In the genomic region with DNA sequence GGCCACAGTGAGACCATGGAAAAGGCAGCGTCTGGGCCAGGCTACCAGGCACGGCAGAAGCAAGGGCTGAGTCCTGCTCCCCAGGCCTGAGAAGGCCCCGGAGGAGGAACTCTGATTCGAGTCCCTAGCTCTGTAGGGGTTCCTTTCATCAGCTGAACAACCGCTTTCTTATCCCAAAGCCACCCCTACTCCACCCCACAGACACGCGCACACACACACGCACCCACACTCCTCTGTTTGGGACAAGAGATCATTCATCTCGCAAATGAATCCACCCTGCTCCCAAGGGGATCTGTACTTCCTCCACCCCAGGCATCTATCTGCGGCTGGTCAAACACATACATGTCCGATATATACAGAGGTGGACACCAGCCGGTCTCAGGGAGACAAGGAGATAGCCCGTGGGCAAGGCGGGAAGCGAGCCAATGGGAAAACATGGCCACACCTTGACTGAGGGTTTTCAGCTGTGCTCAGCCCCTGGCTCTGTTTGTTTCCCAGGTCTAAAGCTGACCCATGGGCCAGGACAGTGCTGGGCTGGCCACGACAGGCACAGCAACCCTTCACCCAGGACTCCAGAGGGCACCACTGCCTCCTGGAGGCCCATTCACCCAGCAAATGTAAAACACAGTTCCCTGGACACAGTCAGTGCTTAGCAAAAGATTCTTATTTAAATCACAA, we compare ENCODE assay signal across 12 cellular contexts. TPM values are rescaled to one million over a fixed set of nuclear protein-coding genes. Genes with fewer than 3 reads are reported as not detected.
DNase-seq lines count a peak whose midpoint lies in the region; ATAC-seq, FAIRE-seq and TF ChIP-seq lines count a peak whose summit lies in the region.
"Had no signal": no experiment of that assay in that cellular context is flagged by ENCODE, and none has a peak within 500 bp of the region (broad histone marks: within the 10 kb centered on the region; RNA-seq: fewer than 3 reads in every experiment).

No MANE protein-coding gene starts in this region.

- WGBS in K562 (ENCODE audit: insufficient coverage, low coverage, missing lambda C conversion rate) = 66% methylated on average over 16 of the region's 16 CpGs

- CTCF ChIA-PET in HCT116 (lab: Charles Lee) (interaction anchor here (1.0 kb wide), 1 partner anchor 50 kb away, joined by 3 read pairs; no protein-coding TSS in a partner anchor), K562 (lab: Yijun Ruan, JAX; ENCODE audit: low intra/inter-chr PET ratio) (interaction anchor here (1.4 kb wide), 1 partner anchor 64 kb away, joined by 3 read pairs; no protein-coding TSS in a partner anchor), OCI-LY7 (lab: Charles Lee; ENCODE audit: unreplicated experiment) (no interaction called here)

- DNase-seq in HCT116 (ENCODE audit: low read depth, low spot score) = no peak
- DNase-seq in K562 (ENCODE audit: extremely low read depth in 1 of 4, low spot score in 3 of 4) = no peak
- DNase-seq in left colon = peak in 1 of 2 donors; percentile 19
- no peak for DNase-seq in OCI-LY7 (ENCODE audit: low spot score)
- no peak for DNase-seq in stimulated activated naive CD8-positive, alpha-beta T cell treated with anti-CD3 and anti-CD28 coated beads, Interleukin-15, Interleukin-2, amounts not matched to agents 100 U/mL and 50 U/mL, for 24 hours
- DNase-seq in stimulated activated CD4-positive, alpha-beta T cell treated with anti-CD3 and anti-CD28 coated beads, Interleukin-1b, Interleukin-23, amount 100 ng/mL, for 48 hours = no peak
- DNase-seq: activated CD8-positive, alpha-beta memory T cell treated with anti-CD3 and anti-CD28 coated beads, Interleukin-2, amount 10 ng/mL, durations not matched to agents 7 days and 5 days; NCI-H1048; SHP77 had no signal

- TF ChIP-seq POLR2A in HCT116 (IDR thresholded peaks at IDR 0.05; ENCODE audit: borderline replicate concordance, extremely low read depth, insufficient read depth, insufficient read length) (no peak), K562 (conservative IDR thresholded peaks at IDR 0.05) (no peak)

- no peaks in the 10 kb centered on the region for H3K79me2 ChIP-seq in HCT116 (ENCODE audit: insufficient read depth, low read length)
- H3K79me2 ChIP-seq in K562 (ENCODE audit: control insufficient read depth, insufficient read depth, low read length) = no peaks in the 10 kb centered on the region
- no peaks in the 10 kb centered on the region for H3K79me2 ChIP-seq in OCI-LY7 (ENCODE audit: insufficient read depth, low read depth, low read length)

- ATAC-seq in HCT116 (peak; percentile 63), K562 (no peak), left colon (peak; percentile 45), HG02970 (IDR thresholded peaks at IDR 0.05; ENCODE audit: low FRiP score, unreplicated experiment) (no peak)
- ATAC-seq in stimulated activated naive CD8-positive, alpha-beta T cell treated with anti-CD3 and anti-CD28 coated beads, Interleukin-15, Interleukin-2, amounts not matched to agents 100 U/mL and 50 U/mL, for 24 hours = no peak
- ATAC-seq: activated CD8-positive, alpha-beta memory T cell treated with anti-CD3 and anti-CD28 coated beads, Interleukin-2, amount 10 ng/mL, durations not matched to agents 7 days and 5 days had no signal

- H3K4me2 ChIP-seq in HCT116 (ENCODE audit: low read length) (no peak overlapping the region), K562 (ENCODE audit: insufficient read depth, low read length) (no peak overlapping the region), OCI-LY7 (ENCODE audit: low read length) (no peak overlapping the region)

- H3K27ac ChIP-seq in HCT116 (ENCODE audit: low read depth, low read length) = no peak overlapping the region
- no peak overlapping the region for H3K27ac ChIP-seq in K562 (ENCODE audit: extremely low read depth, low read depth, low read length)
- H3K27ac ChIP-seq in stomach smooth muscle (ENCODE audit: low read length) = peak overlapping the region; percentile 87
- H3K27ac ChIP-seq in OCI-LY7 (ENCODE audit: low read depth, low read length, poor library complexity, severe bottlenecking) = no peak overlapping the region

- FAIRE-seq in K562 (lab: Jason Lieb, UNC) = no peak
- FAIRE-seq: GM19239 had no signal

- peaks cover 0 to 34% of the 10 kb centered on the region in 2 experiments; a peak in 2 of 4 replicates for H3K4me1 ChIP-seq in HCT116 (ENCODE audit: control insufficient read depth in 1 of 2, insufficient read depth in 2 of 2, low read length in 2 of 2)
- H3K4me1 ChIP-seq in K562 (replicated peaks in 1 of 2; ENCODE audit: control insufficient read depth in 2 of 2, insufficient read depth in 2 of 2, low read length in 2 of 2) = peaks cover 25 to 40% of the 10 kb centered on the region in 2 experiments
- peaks cover 98% of the 10 kb centered on the region for H3K4me1 ChIP-seq in stomach smooth muscle (ENCODE audit: control insufficient read depth, insufficient read depth, low read length)
- no peaks in the 10 kb centered on the region for H3K4me1 ChIP-seq in OCI-LY7 (ENCODE audit: insufficient read depth, low read length, poor library complexity, severe bottlenecking)

- POLR2A ChIA-PET in HCT116 (lab: Charles Lee) (no interaction called here), K562 (lab: Yijun Ruan, JAX) (interaction anchor here (0.7 to 0.9 kb wide), 4 partner anchors 21 to 47 kb away, joined by 3 to 4 read pairs (median 3); no protein-coding TSS in a partner anchor), OCI-LY7 (lab: Charles Lee) (no interaction called here)

- RAD21 ChIA-PET in HCT116 (lab: Charles Lee; ENCODE audit: low non-redundant PET in 1 of 2, low total read pairs in 2 of 2, uncharacterized antibody in 2 of 2, unreplicated experiment in 2 of 2) = no interaction called here

- no peaks in the 10 kb centered on the region for H3K9me3 ChIP-seq in HCT116 (ENCODE audit: control insufficient read depth in 1 of 2, insufficient read depth in 1 of 2, low read depth in 1 of 2, low read length in 2 of 2)
- no peaks in the 10 kb centered on the region for H3K9me3 ChIP-seq in K562 (replicated peaks; ENCODE audit: control insufficient read depth, insufficient read depth, low read depth, low read length)
- H3K9me3 ChIP-seq in stomach smooth muscle (ENCODE audit: control insufficient read depth in 2 of 2, low read length in 2 of 2) = no peaks in the 10 kb centered on the region
- no peaks in the 10 kb centered on the region for H3K9me3 ChIP-seq in OCI-LY7 (ENCODE audit: low read length)

- no TSS peak for BruUV-seq in HCT116 (replicated peaks; lab: Mats Ljungman, UMichigan)
- no TSS peak for BruUV-seq in K562 (replicated peaks; lab: Mats Ljungman, UMichigan)
- no TSS peak for BruUV-seq in OCI-LY7 (replicated peaks; lab: Mats Ljungman, UMichigan)

- H2AFZ ChIP-seq in HCT116 (ENCODE audit: low read depth, low read length, poor library complexity, severe bottlenecking) (no peak overlapping the region), K562 (ENCODE audit: low read depth, low read length) (no peak overlapping the region), OCI-LY7 (ENCODE audit: low read length) (no peak overlapping the region)

- H3K9me2 ChIP-seq in HCT116 (ENCODE audit: insufficient read depth) (no peaks in the 10 kb centered on the region), OCI-LY7 (ENCODE audit: insufficient read depth, low read length) (no peaks in the 10 kb centered on the region)

- peak in 2 of 3 experiments; percentile 34 to 37; a peak in 2 of 6 replicates for TF ChIP-seq CTCF in HCT116 (IDR thresholded peaks at IDR 0.05 in 2 of 3, conservative IDR thresholded peaks at IDR 0.05 in 1 of 3; ENCODE audit: borderline replicate concordance in 1 of 3, insufficient read depth in 1 of 3, low read depth in 2 of 3, low read length in 2 of 3)
- 0 out of 6 replicates have a peak, but pooled peaks of 2 of the 3 experiments have one; percentile 19 to 24 for TF ChIP-seq CTCF in K562 (IDR thresholded peaks at IDR 0.05 in 2 of 3, conservative IDR thresholded peaks at IDR 0.05 in 1 of 3; ENCODE audit: insufficient read depth in 2 of 3, low read depth in 1 of 3, low read length in 3 of 3)
- TF ChIP-seq CTCF in OCI-LY7 (conservative IDR thresholded peaks at IDR 0.05; ENCODE audit: low read length) = no peak

- H3K9ac ChIP-seq in HCT116 (ENCODE audit: low read length) (no peak overlapping the region), K562 (ENCODE audit: insufficient read depth in 1 of 2, low read depth in 2 of 2, low read length in 2 of 2) (peak overlapping the region in 1 of 2 experiments; percentile 72; a peak in 2 of 4 replicates), stomach smooth muscle (ENCODE audit: low read length in 2 of 2) (peak overlapping the region; percentile 47 to 60)

- no peaks in the 10 kb centered on the region for H3K27me3 ChIP-seq in HCT116 (ENCODE audit: insufficient read depth, low read length)
- H3K27me3 ChIP-seq in K562 (ENCODE audit: control insufficient read depth in 2 of 2, insufficient read depth in 2 of 2, low read length in 2 of 2) = no peaks in the 10 kb centered on the region
- no peaks in the 10 kb centered on the region for H3K27me3 ChIP-seq in stomach smooth muscle (ENCODE audit: control insufficient read depth in 1 of 2, insufficient read depth in 2 of 2, low read length in 2 of 2)

- no peaks in the 10 kb centered on the region for H4K20me1 ChIP-seq in HCT116 (ENCODE audit: insufficient read depth)
- H4K20me1 ChIP-seq in K562 (replicated peaks; ENCODE audit: control insufficient read depth, insufficient read depth, low read length) = peaks cover 32% of the 10 kb centered on the region
- no peaks in the 10 kb centered on the region for H4K20me1 ChIP-seq in OCI-LY7 (ENCODE audit: insufficient read depth, low read length)

- H3K36me3 ChIP-seq in HCT116 (ENCODE audit: control insufficient read depth in 1 of 2, insufficient read depth in 2 of 2, low read length in 2 of 2) = no peaks in the 10 kb centered on the region
- H3K36me3 ChIP-seq in K562 (ENCODE audit: control insufficient read depth, insufficient read depth, low read length) = no peaks in the 10 kb centered on the region
- peaks cover 4 to 10% of the 10 kb centered on the region in 2 donors for H3K36me3 ChIP-seq in stomach smooth muscle (ENCODE audit: control insufficient read depth in 2 of 2, insufficient read depth in 2 of 2, low read length in 2 of 2)
- no peaks in the 10 kb centered on the region for H3K36me3 ChIP-seq in OCI-LY7 (ENCODE audit: insufficient read depth, low read length)

- intact Hi-C loops in HCT116 (cut with micrococcal nuclease) = no loop called here
- intact Hi-C loops in K562 (cut with micrococcal nuclease) = no loop called here
- intact Hi-C loops in left colon (cut with DNase I, micrococcal nuclease) = no loop called here
- intact Hi-C loops in OCI-LY7 (cut with micrococcal nuclease; ENCODE audit: unreplicated experiment) = no loop called here

- TF ChIP-seq EP300 in K562 (IDR thresholded peaks at IDR 0.05; ENCODE audit: low read length) = no peak

- TF ChIP-seq RAD21 in HCT116 (IDR thresholded peaks at IDR 0.05; ENCODE audit: low read depth) (no peak; the same call in 1 of the 2 replicates), K562 (CRISPR knock-in tag; conservative IDR thresholded peaks at IDR 0.05 in 1 of 2, IDR thresholded peaks at IDR 0.05 in 1 of 2) (no peak)

- in situ Hi-C loops in K562 (cut with MboI) = no loop called here

- peaks cover 15% of the 10 kb centered on the region for H3K9me1 ChIP-seq in K562 (ENCODE audit: control insufficient read depth, insufficient read depth, low read length)

- no peak overlapping the region for H3K4me3 ChIP-seq in HCT116 (replicated peaks in 1 of 2; ENCODE audit: low read depth in 1 of 2, low read length in 2 of 2)
- H3K4me3 ChIP-seq in K562 = no peak overlapping the region
- peak overlapping the region; percentile 6 to 55 for H3K4me3 ChIP-seq in stomach smooth muscle (ENCODE audit: low read length in 2 of 2)
- no peak overlapping the region for H3K4me3 ChIP-seq in OCI-LY7 (ENCODE audit: low read depth, low read length, poor library complexity, severe bottlenecking)

RNA-seq across cellular contexts. Expression of gene ZCCHC24, which starts 7.3 kb away (rescaled TPM):
- total RNA-seq in HCT116 (2021; ENCODE audit: unreplicated experiment) (7.0 TPM), K562 (2014; rRNA removed) (3.6 and 4.9 TPM in 2 replicates), K562 (2014; rRNA removed; fragmentation: Illumina TruSeq; extraction: Trizol) (3.9 and 4.0 TPM in 2 replicates), K562 (2015; rRNA removed; fragmentation: Illumina TruSeq; extraction: Trizol) (5.5 and 5.7 TPM in 2 replicates), K562 (2021) (11.0 and 11.5 TPM in 2 replicates), left colon (10 to 100 TPM in 1 of 2 donors, 1 to 10 TPM in 1; 5.3 to 18.4 TPM), OCI-LY7 (2022) (2.2 and 3.7 TPM in 2 replicates)
- polyA plus RNA-seq in HCT116 (2012) = 2.8 and 3.1 TPM in 2 replicates
- total RNA-seq in K562 (2011; cell fraction: chromatin; rRNA removed; ENCODE audit: low replicate concordance) = 4.0 and 6.3 TPM in 2 replicates
- 4.8 and 4.9 TPM in 2 replicates for total RNA-seq in K562 (2011; cell fraction: nucleolus; rRNA removed)
- total RNA-seq in K562 (2011; cell fraction: nucleoplasm; rRNA removed) = 4.4 and 6.7 TPM in 2 replicates
- polyA plus RNA-seq in K562 (2011; rRNA removed) (4.6 and 5.0 TPM in 2 replicates), K562 (2014; fragmentation: Illumina TruSeq; extraction: Trizol) (7.0 and 7.6 TPM in 2 replicates), K562 (2014; fragmentation: Nextera tagmentation; extraction: Ambion mirVana) (under 1 TPM; 0.84 to 0.86 TPM), K562 (2014; rRNA removed) (5.1 and 6.0 TPM in 2 replicates)
- 4.7 and 8.4 TPM in 2 replicates for polyA plus RNA-seq in K562 (2011; cell fraction: cytosol; rRNA removed)
- polyA plus RNA-seq in K562 (2011; cell fraction: nucleus; rRNA removed) = 3.1 and 5.6 TPM in 2 replicates
- 6.8 and 12.0 TPM in 2 replicates for polyA plus RNA-seq in K562 (2012)
- 3.4 and 4.7 TPM in 2 replicates for polyA minus RNA-seq in K562 (2011; rRNA and poly(A)+ RNA removed)
- 6.1 and 6.4 TPM in 2 replicates for polyA minus RNA-seq in K562 (2011; cell fraction: cytosol; rRNA and poly(A)+ RNA removed)
- polyA minus RNA-seq in K562 (2011; cell fraction: nucleus; rRNA and poly(A)+ RNA removed) = 3.0 TPM in 2 replicates
- total RNA-seq in OCI-LY7 (2014; rRNA removed; shearing (Covaris generic)) = 0.95 and 0.98 TPM in 2 replicates

Comparison
In these comparisons a context has a peak if more than half of its experiments do, and no peak if none do; other contexts are left out.
1. ATAC-seq: peak in HCT116 (single experiment) and left colon (single experiment); none in K562 (single experiment), stimulated activated naive CD8-positive, alpha-beta T cell treated with anti-CD3 and anti-CD28 coated beads, Interleukin-15, Interleukin-2, amounts not matched to agents 100 U/mL and 50 U/mL, for 24 hours (single experiment) and HG02970 (single experiment).
2. H3K4me3 ChIP-seq: peak in stomach smooth muscle (2 of 2); none in HCT116 (0 of 2), K562 (single experiment) and OCI-LY7 (single experiment).
3. Of the 22 proteins assayed by ChIP-seq in both K562 and HCT116: peak only in K562: none; only in HCT116: none; in both: CTCF; in neither: 21.